ENCODE assay signal across 1 cellular context in the genomic region with DNA sequence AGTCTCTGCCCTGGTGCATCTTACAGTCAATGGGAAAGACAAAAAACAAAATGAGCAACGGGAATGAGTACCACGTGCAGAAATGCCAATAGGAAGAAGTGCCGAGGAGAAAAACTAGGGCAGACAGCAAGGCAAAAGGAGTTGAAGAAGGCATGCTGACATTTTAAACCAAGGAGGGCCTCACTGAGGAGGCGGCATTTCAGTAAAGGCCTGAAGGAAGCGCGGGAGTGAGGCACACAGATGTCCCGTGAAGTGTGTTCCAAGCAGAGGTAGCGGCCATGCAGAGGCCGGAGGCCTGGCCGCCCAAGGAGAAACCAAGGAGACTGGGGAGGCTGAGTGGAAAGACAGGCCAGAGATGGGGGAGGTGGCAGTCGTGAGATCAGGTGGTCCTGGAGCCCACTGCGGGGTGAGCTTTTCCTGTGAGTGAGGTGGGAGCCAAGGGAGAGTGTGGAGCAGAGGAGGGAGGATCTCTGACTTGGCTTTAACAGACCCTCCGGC.
A peak's percentile ranks its signal among the peaks of the same experiment; 100 is the strongest.
TF ChIP-seq lines count a peak whose summit lies in the region.

No MANE protein-coding gene starts in this region.

TF ChIP-seq in H1, 55 proteins besides CTCF, POLR2A, EP300 and RAD21:
- TF ChIP-seq, protein P1, sequence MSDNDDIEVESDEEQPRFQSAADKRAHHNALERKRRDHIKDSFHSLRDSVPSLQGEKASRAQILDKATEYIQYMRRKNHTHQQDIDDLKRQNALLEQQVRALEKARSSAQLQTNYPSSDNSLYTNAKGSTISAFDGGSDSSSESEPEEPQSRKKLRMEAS (IDR thresholded peaks at IDR 0.05) = no peak
- TF ChIP-seq, protein P2, sequence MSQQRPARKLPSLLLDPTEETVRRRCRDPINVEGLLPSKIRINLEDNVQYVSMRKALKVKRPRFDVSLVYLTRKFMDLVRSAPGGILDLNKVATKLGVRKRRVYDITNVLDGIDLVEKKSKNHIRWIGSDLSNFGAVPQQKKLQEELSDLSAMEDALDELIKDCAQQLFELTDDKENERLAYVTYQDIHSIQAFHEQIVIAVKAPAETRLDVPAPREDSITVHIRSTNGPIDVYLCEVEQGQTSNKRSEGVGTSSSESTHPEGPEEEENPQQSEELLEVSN (IDR thresholded peaks at IDR 0.05) = peak; percentile 10; the same call in 1 of the 2 replicates
- TF ChIP-seq FOSL1 (IDR thresholded peaks at IDR 0.05; ENCODE audit: insufficient read depth, low read depth, low read length) = no peak
- TF ChIP-seq GTF2F1 (IDR thresholded peaks at IDR 0.05; ENCODE audit: borderline replicate concordance, low read depth, low read length) = no peak
- TF ChIP-seq SAP30 (IDR thresholded peaks at IDR 0.05; ENCODE audit: insufficient read depth, insufficient replicate concordance, low read length) = peak; percentile 23
- TF ChIP-seq RBBP5 (IDR thresholded peaks at IDR 0.05; ENCODE audit: borderline replicate concordance, low read depth, low read length) = no peak
- peak; percentile 35 for TF ChIP-seq ASH2L (IDR thresholded peaks at IDR 0.05; ENCODE audit: low read length)
- TF ChIP-seq EZH2 (IDR thresholded peaks at IDR 0.05; ENCODE audit: low read depth, low read length, severe bottlenecking) = peak; percentile 64
- TF ChIP-seq BACH1 (IDR thresholded peaks at IDR 0.05; ENCODE audit: low read length) = no peak
- TF ChIP-seq RNF2 (IDR thresholded peaks at IDR 0.05; ENCODE audit: borderline replicate concordance, low read depth, low read length, missing control alignments, poor library complexity, severe bottlenecking) = peak; percentile 38
